ENCODE assay signal across 8 cellular contexts in genomic region chr6:27161946-27162603, GRCh38.
DNase-seq lines count a peak whose midpoint lies in the region; ATAC-seq and FAIRE-seq lines count a peak whose summit lies in the region.

No MANE protein-coding gene starts in this region.

- peak overlapping the region in 6 of 10 donors; percentile 4 to 85 (median 32) for H3K27ac Mint-ChIP-seq in naive thymus-derived CD8-positive, alpha-beta T cell

- no peaks in the 10 kb centered on the region for H3K9me3 ChIP-seq in KOPT-K1 (ENCODE audit: insufficient read depth, low read length, poor library complexity, severe bottlenecking)

- POLR2A ChIA-PET in naive thymus-derived CD8-positive, alpha-beta T cell (lab: Charles Lee), result no interaction called here

- peaks cover 16 to 25% (median 16%) of the 10 kb centered on the region in 4 donors for H3K4me1 Mint-ChIP-seq in naive thymus-derived CD8-positive, alpha-beta T cell

- no peak for FAIRE-seq in GM19239 (lab: Jason Lieb, UNC)

- peak overlapping the region in 1 of 10 donors; percentile 8 for H3K4me3 Mint-ChIP-seq in naive thymus-derived CD8-positive, alpha-beta T cell

- in situ Hi-C loops in SK-MEL-5 (cut with HindIII; ENCODE audit: low pct_unique_long_range_greater_than_20kb, low sequenced_read_pairs), result no loop called here

- H3K27ac ChIP-seq in KOPT-K1 (ENCODE audit: low read depth, low read length, poor library complexity, severe bottlenecking), result peak overlapping the region; percentile 8

- no peak for ATAC-seq in naive thymus-derived CD8-positive, alpha-beta T cell
- no peak for ATAC-seq in GM19395 (IDR thresholded peaks at IDR 0.05; ENCODE audit: unreplicated experiment)

- H3K36me3 ChIP-seq in KOPT-K1 (ENCODE audit: insufficient read depth, low read length), result no peaks in the 10 kb centered on the region

- H3K27me3 Mint-ChIP-seq in naive thymus-derived CD8-positive, alpha-beta T cell, result no peaks in the 10 kb centered on the region

- H3K9me3 Mint-ChIP-seq in naive thymus-derived CD8-positive, alpha-beta T cell, result peaks cover 0 to 4% (median 0%) of the 10 kb centered on the region in 9 donors

- H3K36me3 Mint-ChIP-seq in naive thymus-derived CD8-positive, alpha-beta T cell, result no peaks in the 10 kb centered on the region

- peak; percentile 49 for DNase-seq in SIG-M5 treated with dmso at 0.1 percent for 504 hours (lab: John Stamatoyannopoulos, UW; ENCODE audit: unreplicated experiment)
- DNase-seq in SIG-M5 (lab: John Stamatoyannopoulos, UW), result no peak
- peak; percentile 84 for DNase-seq in SK-MEL-5 (ENCODE audit: low read depth, low spot score)
- peak; percentile 62 for DNase-seq in dermis blood vessel endothelial cell
- DNase-seq in naive thymus-derived CD8-positive, alpha-beta T cell, result peak in 5 of 10 donors; percentile 28 to 66 (median 63)
- no peak for DNase-seq in GM19239 (ENCODE audit: insufficient read length, low spot score)

Comparison
In these comparisons a context has a peak if more than half of its experiments do, and no peak if none do; other contexts are left out.
1. DNase-seq: peak in SIG-M5 treated with dmso at 0.1 percent for 504 hours (single experiment), SK-MEL-5 (single experiment) and dermis blood vessel endothelial cell (single experiment); none in SIG-M5 (single experiment) and GM19239 (single experiment).